1 cellular context compared by ENCODE assay signal in the genomic region with DNA sequence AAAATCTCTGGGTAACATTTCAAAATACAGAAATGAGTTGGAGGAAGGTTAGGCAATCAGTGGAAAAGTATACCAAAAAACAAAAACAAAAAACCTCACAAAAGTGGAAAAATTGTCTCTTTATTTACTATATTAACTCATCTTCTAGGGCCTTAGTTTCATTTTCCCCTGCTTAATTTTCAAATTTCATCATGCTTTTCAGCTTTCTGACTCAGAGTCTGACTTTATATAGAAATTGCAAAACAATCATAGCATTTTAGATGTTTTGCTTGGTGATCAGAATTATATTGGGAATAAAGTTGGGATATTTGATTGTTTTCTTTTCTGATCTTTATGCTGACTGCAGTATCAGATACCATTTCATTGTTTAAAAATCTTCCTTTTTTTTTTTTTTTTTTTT.
TF ChIP-seq lines count a peak whose summit lies in the region.

No MANE protein-coding gene starts in this region.

TF ChIP-seq in SK-N-SH, 30 proteins besides CTCF, POLR2A, EP300 and RAD21 (continued from another document):
- TF ChIP-seq CHD2 (IDR thresholded peaks at IDR 0.05; ENCODE audit: low read length, partially characterized antibody): no peak
- TF ChIP-seq SIN3A (IDR thresholded peaks at IDR 0.05; ENCODE audit: borderline replicate concordance, low read depth, low read length): no peak
